ENCODE assay signal across 8 cellular contexts in genomic region chr12:57546438-57547365, GRCh38. TPM values are rescaled to one million over a fixed set of nuclear protein-coding genes. Genes with fewer than 3 reads are reported as not detected.
DNase-seq lines count a peak whose midpoint lies in the region; ATAC-seq and TF ChIP-seq lines count a peak whose summit lies in the region.

TSS of gene DCTN2 (minus strand) at chr12:57547192. CDS start at chr12:57547063, 129 bp downstream.

- peak within 1 kb of the TSS; percentile 85 to 86 (median 86) for H3K4me3 ChIP-seq in liver (ENCODE audit: low read depth in 1 of 3, low read length in 3 of 3)

- peak in 1 of 2 donors; percentile 16 for TF ChIP-seq RAD21 in liver (IDR thresholded peaks at IDR 0.05)

- H3K9me3 ChIP-seq in liver (ENCODE audit: control insufficient read depth in 4 of 4, low read length in 3 of 4) = no peaks in the 10 kb centered on the region

- H3K27me3 ChIP-seq in liver (ENCODE audit: control insufficient read depth in 4 of 4, insufficient read depth in 4 of 4, low read length in 3 of 4) = peaks cover 0 to 12% (median 2%) of the 10 kb centered on the region in 4 donors

- peaks cover 0 to 1% (median under 1%) of the 10 kb centered on the region in 4 donors for H3K36me3 ChIP-seq in liver (ENCODE audit: control insufficient read depth in 4 of 4, insufficient read depth in 3 of 4, low read depth in 1 of 4, low read length in 3 of 4)

- TF ChIP-seq CTCF in liver (IDR thresholded peaks at IDR 0.05; ENCODE audit: low read depth, low read length, missing input control) = peak; percentile 8

- DNase-seq in CD1c-positive myeloid dendritic cell (ENCODE audit: extremely low spot score) (peak; percentile 97), NCI-H774 (lab: John Stamatoyannopoulos, UW) (peak; percentile 98), dermis microvascular lymphatic vessel endothelial cell (ENCODE audit: low read depth in 2 of 2) (peak; percentile 94 to 98)
- DNase-seq in activated CD4-positive, alpha-beta T cell treated with anti-CD3 and anti-CD28 coated beads, Interleukin-2, amount 50 U/mL, for 4 hours = peak; percentile 92 to 94
- peak; percentile 95 for DNase-seq in stimulated activated CD4-positive, alpha-beta T cell treated with anti-CD3 and anti-CD28 coated beads, Interleukin-4, amount 100 ng/mL, for 24 hours

- peaks cover 6 to 15% (median 10%) of the 10 kb centered on the region in 4 donors for H3K4me1 ChIP-seq in liver (ENCODE audit: control insufficient read depth in 4 of 4, insufficient read depth in 4 of 4, low read length in 3 of 4)

- WGBS in liver = 1% methylated on average over 58 of the region's 58 CpGs

- H3K27ac ChIP-seq in liver (ENCODE audit: low read depth in 1 of 2, low read length in 2 of 2) = peak within 1 kb of the TSS; percentile 59 to 64

- peak within 1 kb of the TSS; percentile 70 to 86 for H3K9ac ChIP-seq in liver (ENCODE audit: low read depth in 1 of 2, low read length in 2 of 2)

- peak; percentile 98 for ATAC-seq in GM19395 (IDR thresholded peaks at IDR 0.05; ENCODE audit: unreplicated experiment)
- ATAC-seq in HG03565 (IDR thresholded peaks at IDR 0.05; ENCODE audit: unreplicated experiment) = peak; percentile 97

TF ChIP-seq in liver, 16 proteins besides CTCF, POLR2A, EP300 and RAD21:
- TF ChIP-seq TAF1 (conservative IDR thresholded peaks at IDR 0.05) (no peak), JUND (IDR thresholded peaks at IDR 0.05) (peak; percentile 86), RXRA (IDR thresholded peaks at IDR 0.05) (peak in 1 of 2 donors; percentile 6), HNF4A (conservative IDR thresholded peaks at IDR 0.05) (no peak), SP1 (IDR thresholded peaks at IDR 0.05) (peak; percentile 13), REST (IDR thresholded peaks at IDR 0.05) (no peak), ZBTB33 (IDR thresholded peaks at IDR 0.05) (peak; percentile 99), GABPA (IDR thresholded peaks at IDR 0.05 in 1 of 2, conservative IDR thresholded peaks at IDR 0.05 in 1 of 2) (peak in 1 of 2 donors; percentile 20), NR2F2 (IDR thresholded peaks at IDR 0.05) (no peak), HNF4G (IDR thresholded peaks at IDR 0.05) (no peak), YY1 (IDR thresholded peaks at IDR 0.05) (peak; percentile 53)

RNA-seq across cellular contexts. Expression of gene DCTN2, which starts in this region (rescaled TPM):
- total RNA-seq in dermis microvascular lymphatic vessel endothelial cell (75.1 and 102 TPM in 2 replicates), liver (10 to 100 TPM; 28.5 to 33.2 TPM)
- 10 to 100 TPM; 29.2 to 66.6 TPM for polyA plus RNA-seq in liver

Comparison
In these comparisons a context has a peak if more than half of its experiments do, and no peak if none do; other contexts are left out.
1. Peak in every context shown above with its lines: DNase-seq, ATAC-seq, H3K4me3 ChIP-seq and H3K27ac ChIP-seq.